ENCODE assay signal across 1 cellular context in genomic region chr4:30822911-30823529, GRCh38.
TF ChIP-seq lines count a peak whose summit lies in the region.

No MANE protein-coding gene starts in this region.

TF ChIP-seq in HCT116, 20 proteins besides CTCF, POLR2A, EP300 and RAD21 (continued from another document):
- TF ChIP-seq JUND (IDR thresholded peaks at IDR 0.05): 0 out of 2 replicates have a peak, but pooled peaks have one; percentile 29
- TF ChIP-seq ZFX (IDR thresholded peaks at IDR 0.05): no peak
